ENCODE assay signal across 8 cellular contexts in the genomic region with DNA sequence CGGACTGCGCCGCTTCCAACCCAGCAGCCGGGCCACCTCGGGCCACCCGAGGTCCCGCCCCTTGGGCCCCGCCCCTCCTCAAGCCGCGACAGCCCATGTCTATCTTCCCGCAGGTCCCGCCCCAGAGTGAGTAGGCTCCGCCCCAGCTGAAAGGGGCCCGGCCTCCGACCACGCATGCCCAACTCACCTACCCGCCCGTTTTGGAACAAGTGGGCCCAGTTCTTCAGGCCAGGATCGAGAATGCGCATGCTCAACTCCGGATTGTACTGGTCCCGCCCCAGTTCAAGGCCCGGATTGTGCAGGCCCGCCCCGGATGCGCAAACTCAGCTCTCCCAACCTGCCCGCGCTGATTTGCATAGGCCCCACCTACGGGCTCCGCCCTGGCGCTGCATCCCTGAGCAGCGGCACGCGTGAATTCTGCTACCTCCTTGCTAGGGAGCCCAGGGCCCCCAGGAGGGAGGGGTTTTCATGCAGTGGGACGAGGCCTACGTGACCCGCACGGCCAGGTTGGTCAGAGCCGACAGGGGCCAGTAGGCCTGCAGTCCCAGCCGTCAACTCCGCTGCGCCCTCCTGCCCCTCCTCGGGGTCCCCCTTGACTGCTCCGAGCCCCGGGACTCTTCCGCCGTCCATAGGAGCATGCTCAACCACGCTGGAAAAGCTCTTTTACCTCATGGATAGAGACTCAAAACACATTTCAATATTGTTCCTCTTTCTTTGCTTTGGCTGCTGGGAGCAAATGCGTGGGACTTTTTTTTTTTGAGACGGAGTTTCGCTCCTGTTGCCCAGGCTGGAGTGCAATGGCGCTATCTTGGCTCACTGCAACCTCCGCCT. TPM values are rescaled to one million over a fixed set of nuclear protein-coding genes. Genes with fewer than 3 reads are reported as not detected.
DNase-seq lines count a peak whose midpoint lies in the region; ATAC-seq and TF ChIP-seq lines count a peak whose summit lies in the region.

TSS of gene PFKFB4 (minus strand) at position 8 of the 831 bp plus-strand sequence. CDS start 26 bp downstream, outside the sequence.

- H3K36me3 ChIP-seq in BLaER1 treated with 17β-estradiol and CSF1 and Interleukin-3, amounts not matched to agents 10 nM and 100 nM, result peaks cover 0 to 6% (median 0%) of the 10 kb centered on the region in 11 experiments; a peak in 4 of 22 replicates
- H3K36me3 ChIP-seq in colonic mucosa, result no peaks in the 10 kb centered on the region

- peak within 1 kb of the TSS; percentile 97 for H3K27ac Mint-ChIP-seq in activated CD4-positive, alpha-beta T cell treated with anti-CD3 and anti-CD28 coated beads, Interleukin-2, amount 10 ng/mL, durations not matched to agents 24 days and 14 days

- intact Hi-C loops in activated CD4-positive, alpha-beta T cell treated with anti-CD3 and anti-CD28 coated beads, Interleukin-2, amount 10 ng/mL, durations not matched to agents 24 days and 14 days (cut with micrococcal nuclease), result loop anchor here (1.0 to 5.0 kb wide), 8 partner anchors 50 to 369 kb away; partner anchors contain the start of genes CCDC51, CDC25A, NME6 and TMA7
- intact Hi-C loops in colonic mucosa (cut with DNase I), result no loop called here

- no peaks in the 10 kb centered on the region for H3K27me3 ChIP-seq in BLaER1 treated with 17β-estradiol and CSF1 and Interleukin-3, amounts not matched to agents 10 nM and 100 nM
- H3K27me3 ChIP-seq in colonic mucosa (no peaks in the 10 kb centered on the region), layer of hippocampus (ENCODE audit: control insufficient read depth, insufficient read depth, low read length) (no peaks in the 10 kb centered on the region)

- no peak for TF ChIP-seq CTCF in colonic mucosa (IDR thresholded peaks at IDR 0.05)

- H3K36me3 Mint-ChIP-seq in activated CD4-positive, alpha-beta T cell treated with anti-CD3 and anti-CD28 coated beads, Interleukin-2, amount 10 ng/mL, durations not matched to agents 24 days and 14 days (ENCODE audit: low read depth), result peaks cover 18% of the 10 kb centered on the region

- H3K9me3 ChIP-seq in BLaER1 treated with 17β-estradiol and CSF1 and Interleukin-3, amounts not matched to agents 10 nM and 100 nM (replicated peaks in 1 of 11), result no peaks in the 10 kb centered on the region
- no peaks in the 10 kb centered on the region for H3K9me3 ChIP-seq in colonic mucosa

- peaks cover 85 to 95% (median 93%) of the 10 kb centered on the region in 10 experiments for H3K4me1 ChIP-seq in BLaER1 treated with 17β-estradiol and CSF1 and Interleukin-3, amounts not matched to agents 10 nM and 100 nM
- H3K4me1 ChIP-seq in colonic mucosa, result peaks cover 10% of the 10 kb centered on the region

- no peaks in the 10 kb centered on the region for H3K27me3 Mint-ChIP-seq in activated CD4-positive, alpha-beta T cell treated with anti-CD3 and anti-CD28 coated beads, Interleukin-2, amount 10 ng/mL, durations not matched to agents 24 days and 14 days

- H3K27ac ChIP-seq in BLaER1 treated with 17β-estradiol and CSF1 and Interleukin-3, amounts not matched to agents 10 nM and 100 nM, result peak within 1 kb of the TSS; percentile 44 to 91 (median 78); a peak in 21 of 22 replicates
- peak within 1 kb of the TSS; percentile 74 for H3K27ac ChIP-seq in colonic mucosa
- peak within 1 kb of the TSS; percentile 87 for H3K27ac ChIP-seq in layer of hippocampus (ENCODE audit: low read depth, low read length)

- DNase-seq in NCI-H524 treated with DMSO at 0.1 percent for 48 hours (lab: John Stamatoyannopoulos, UW) (peak; percentile 93), colonic mucosa (peak; percentile 100)
- peak; percentile 100 for DNase-seq in activated CD4-positive, alpha-beta T cell treated with anti-CD3 and anti-CD28 coated beads, Interleukin-2, amount 10 ng/mL, durations not matched to agents 24 days and 14 days
- DNase-seq in stimulated activated CD4-positive, alpha-beta T cell treated with anti-CD3 and anti-CD28 coated beads, Interleukin-1b, Interleukin-23, amount 100 ng/mL, for 24 hours (ENCODE audit: low read depth in 4 of 4, low spot score in 1 of 4), result peak; percentile 96 to 98 (median 97)

- no peaks in the 10 kb centered on the region for H4K20me1 ChIP-seq in BLaER1 treated with 17β-estradiol and CSF1 and Interleukin-3, amounts not matched to agents 10 nM and 100 nM

- peak within 1 kb of the TSS; percentile 87 to 99 (median 97) for H3K4me2 ChIP-seq in BLaER1 treated with 17β-estradiol and CSF1 and Interleukin-3, amounts not matched to agents 10 nM and 100 nM

- H3K4me3 ChIP-seq in BLaER1 treated with 17β-estradiol and CSF1 and Interleukin-3, amounts not matched to agents 10 nM and 100 nM, result peak within 1 kb of the TSS; percentile 63 to 79 (median 71)
- H3K4me3 ChIP-seq in colonic mucosa, result peak within 1 kb of the TSS; percentile 50

- no peaks in the 10 kb centered on the region for H3K9me3 Mint-ChIP-seq in activated CD4-positive, alpha-beta T cell treated with anti-CD3 and anti-CD28 coated beads, Interleukin-2, amount 10 ng/mL, durations not matched to agents 24 days and 14 days

- peak within 1 kb of the TSS; percentile 93 for H3K4me3 Mint-ChIP-seq in activated CD4-positive, alpha-beta T cell treated with anti-CD3 and anti-CD28 coated beads, Interleukin-2, amount 10 ng/mL, durations not matched to agents 24 days and 14 days

- H3K4me1 Mint-ChIP-seq in activated CD4-positive, alpha-beta T cell treated with anti-CD3 and anti-CD28 coated beads, Interleukin-2, amount 10 ng/mL, durations not matched to agents 24 days and 14 days, result peaks cover 48% of the 10 kb centered on the region

- H3K9ac ChIP-seq in BLaER1 treated with 17β-estradiol and CSF1 and Interleukin-3, amounts not matched to agents 10 nM and 100 nM, result peak within 1 kb of the TSS; percentile 63 to 82 (median 79)
- H3K9ac ChIP-seq in colonic mucosa (ENCODE audit: low read depth in 2 of 2, low read length in 2 of 2), result peak within 1 kb of the TSS; percentile 51 to 61

- peak; percentile 94 for ATAC-seq in GM19324 (IDR thresholded peaks at IDR 0.05; ENCODE audit: low FRiP score, unreplicated experiment)
- peak; percentile 81 for ATAC-seq in HG03460 (IDR thresholded peaks at IDR 0.05; ENCODE audit: unreplicated experiment)

RNA-seq across cellular contexts. Expression of gene PFKFB4, which starts in this region (rescaled TPM):
- 38.2 and 44.0 TPM in 2 replicates for total RNA-seq in activated CD4-positive, alpha-beta T cell treated with anti-CD3 and anti-CD28 coated beads, Interleukin-2, amount 10 ng/mL, durations not matched to agents 24 days and 14 days
- total RNA-seq in colonic mucosa, result 10 to 100 TPM in 1 of 2 donors, 1 to 10 TPM in 1; 8.1 to 51.0 TPM

Comparison
In these comparisons a context has a peak if more than half of its experiments do, and no peak if none do; other contexts are left out.
1. Peak in every context shown above with its lines: DNase-seq, ATAC-seq, H3K4me3 ChIP-seq and H3K27ac ChIP-seq.